Comparison of ENCODE assay signal across 8 cellular contexts in the genomic region with DNA sequence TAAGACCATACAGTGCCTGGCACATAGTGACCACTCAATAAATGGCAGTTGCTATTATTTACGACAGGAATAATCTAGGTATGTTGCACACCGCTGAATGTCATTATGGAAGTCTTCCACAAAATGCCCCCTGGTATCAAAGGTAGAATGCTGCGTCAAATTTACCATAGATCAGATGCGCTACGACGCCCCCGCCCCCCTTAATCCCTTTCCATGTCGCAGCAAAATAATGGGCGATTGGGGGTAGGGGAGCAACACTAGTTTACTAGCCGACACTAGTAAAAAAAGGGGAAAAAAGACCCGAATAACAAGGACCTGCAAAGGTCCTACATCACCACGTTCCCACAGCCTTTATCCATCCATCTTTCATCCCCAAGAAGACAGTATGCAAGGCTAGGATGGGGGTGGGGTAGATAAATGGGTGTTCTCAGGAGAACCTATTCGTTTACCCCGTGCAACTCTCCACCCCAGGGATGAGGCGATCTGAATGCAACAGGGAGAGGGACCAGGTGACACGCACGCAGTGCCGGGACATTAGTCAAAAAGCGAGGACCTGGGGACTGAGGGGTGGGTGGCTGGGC. TPM values are rescaled to one million over a fixed set of nuclear protein-coding genes. Genes with fewer than 3 reads are reported as not detected.
A peak's percentile ranks its signal among the peaks of the same experiment; 100 is the strongest.
DNase-seq lines count a peak whose midpoint lies in the region; ATAC-seq and TF ChIP-seq lines count a peak whose summit lies in the region.

No MANE protein-coding gene starts in this region.

- H2AFZ ChIP-seq in trophoblast cell (ENCODE audit: insufficient read depth, low read length, poor library complexity) = peak overlapping the region; percentile 20

- peak overlapping the region; percentile 20 for H4K12ac ChIP-seq in trophoblast cell (ENCODE audit: low read depth, low read length)

- POLR2A ChIA-PET in activated CD8-positive, alpha-beta T cell treated with anti-CD3 and anti-CD28 coated beads, Interleukin-2, amount 10 ng/mL, durations not matched to agents 7 days and 5 days (lab: Charles Lee) = interaction anchor here (0.6 to 2.2 kb wide), 7 partner anchors 9 to 273 kb away, joined by 3 to 10 read pairs (median 5); partner anchors contain the start of gene PPM1B

- H3K14ac ChIP-seq in trophoblast cell (ENCODE audit: low read length) = no peak overlapping the region

- 0 to 3% methylated on average over 14 to 17 of the region's 19 CpGs for WGBS in gastroesophageal sphincter (ENCODE audit: low coverage in 1 of 2), 2 donors
- WGBS in trophoblast cell (ENCODE audit: extremely low coverage, insufficient coverage, insufficient read length) = no CpG with 5 or more reads among the region's 19 CpGs

- H3K27ac ChIP-seq in gastroesophageal sphincter = peak overlapping the region; percentile 76 to 96 (median 90)
- H3K27ac ChIP-seq in trophoblast cell (ENCODE audit: low read depth, low read length) = peak overlapping the region; percentile 63

- H4K8ac ChIP-seq in trophoblast cell (ENCODE audit: low read depth, low read length) = peak overlapping the region; percentile 71

- no peaks in the 10 kb centered on the region for H3K27me3 Mint-ChIP-seq in activated CD8-positive, alpha-beta T cell treated with anti-CD3 and anti-CD28 coated beads, Interleukin-2, amount 10 ng/mL, durations not matched to agents 7 days and 5 days (ENCODE audit: low read depth)

- H3K9me3 Mint-ChIP-seq in activated CD8-positive, alpha-beta T cell treated with anti-CD3 and anti-CD28 coated beads, Interleukin-2, amount 10 ng/mL, durations not matched to agents 7 days and 5 days (ENCODE audit: insufficient read depth) = no peaks in the 10 kb centered on the region

- H3K4me2 ChIP-seq in trophoblast cell (ENCODE audit: low read length) = peak overlapping the region; percentile 78

- H3K27me3 ChIP-seq in gastroesophageal sphincter (no peaks in the 10 kb centered on the region), trophoblast cell (ENCODE audit: insufficient read depth, low read length) (no peaks in the 10 kb centered on the region)

- DNase-seq in NCI-H1092 (lab: John Stamatoyannopoulos, UW) = peak; percentile 16
- DNase-seq in NCI-H1092 treated with DMSO at 0.1 percent for 48 hours (lab: John Stamatoyannopoulos, UW) = no peak
- DNase-seq in activated CD8-positive, alpha-beta T cell treated with anti-CD3 and anti-CD28 coated beads, Interleukin-2, amount 10 ng/mL, durations not matched to agents 7 days and 5 days = peak; percentile 23
- no peak for DNase-seq in trophoblast cell
- DNase-seq in SKM-1 treated with dmso at 0.1 percent for 144 hours (lab: John Stamatoyannopoulos, UW; ENCODE audit: unreplicated experiment) = no peak

- H3K79me1 ChIP-seq in trophoblast cell (ENCODE audit: low read length) = peaks cover 10% of the 10 kb centered on the region

- TF ChIP-seq CTCF in gastroesophageal sphincter (IDR thresholded peaks at IDR 0.05) = no peak

- peak overlapping the region; percentile 100 for H3K27ac Mint-ChIP-seq in activated CD8-positive, alpha-beta T cell treated with anti-CD3 and anti-CD28 coated beads, Interleukin-2, amount 10 ng/mL, durations not matched to agents 7 days and 5 days

- no peak for TF ChIP-seq POLR2A in gastroesophageal sphincter (IDR thresholded peaks at IDR 0.05)

- H3K9ac ChIP-seq in trophoblast cell (ENCODE audit: low read length) = peak overlapping the region; percentile 24

- H3K79me2 ChIP-seq in trophoblast cell (ENCODE audit: control insufficient read depth, insufficient read depth, low read length, poor library complexity) = no peaks in the 10 kb centered on the region

- H3K9me3 ChIP-seq in gastroesophageal sphincter (no peaks in the 10 kb centered on the region), trophoblast cell (ENCODE audit: insufficient read depth, low read depth, low read length) (no peaks in the 10 kb centered on the region)

- peaks cover 32% of the 10 kb centered on the region for H3K4me1 Mint-ChIP-seq in activated CD8-positive, alpha-beta T cell treated with anti-CD3 and anti-CD28 coated beads, Interleukin-2, amount 10 ng/mL, durations not matched to agents 7 days and 5 days (ENCODE audit: low read depth)

- H3K4me1 ChIP-seq in gastroesophageal sphincter = peaks cover 2 to 46% (median 3%) of the 10 kb centered on the region in 3 donors
- peaks cover 0 to 2% of the 10 kb centered on the region in 2 experiments for H3K4me1 ChIP-seq in trophoblast cell (ENCODE audit: control insufficient read depth in 1 of 2, insufficient read depth in 2 of 2, low read length in 2 of 2)

- H3K4me3 ChIP-seq in gastroesophageal sphincter (peak overlapping the region; percentile 73 to 74), trophoblast cell (ENCODE audit: low read depth, low read length) (peak overlapping the region; percentile 85)

- H2BK5ac ChIP-seq in trophoblast cell (ENCODE audit: low read depth, low read length, poor library complexity) = no peak overlapping the region

- peak; percentile 5 for ATAC-seq in HG03565 (IDR thresholded peaks at IDR 0.05; ENCODE audit: unreplicated experiment)
- ATAC-seq in activated CD8-positive, alpha-beta T cell treated with anti-CD3 and anti-CD28 coated beads, Interleukin-2, amount 10 ng/mL, durations not matched to agents 7 days and 5 days = peak; percentile 16
- peak; percentile 1 for ATAC-seq in gastroesophageal sphincter
- no peak for ATAC-seq in HG03439 (IDR thresholded peaks at IDR 0.05; ENCODE audit: unreplicated experiment)

- H3K4ac ChIP-seq in trophoblast cell (ENCODE audit: low read depth, low read length) = peak overlapping the region; percentile 13

- no peak overlapping the region for H3K23ac ChIP-seq in trophoblast cell (ENCODE audit: low read length)

- peak overlapping the region; percentile 78 for H4K91ac ChIP-seq in trophoblast cell (ENCODE audit: low read depth, low read length)

- no peaks in the 10 kb centered on the region for H3K36me3 Mint-ChIP-seq in activated CD8-positive, alpha-beta T cell treated with anti-CD3 and anti-CD28 coated beads, Interleukin-2, amount 10 ng/mL, durations not matched to agents 7 days and 5 days (ENCODE audit: low read depth)

- CTCF ChIA-PET in activated CD8-positive, alpha-beta T cell treated with anti-CD3 and anti-CD28 coated beads, Interleukin-2, amount 10 ng/mL, durations not matched to agents 7 days and 5 days (lab: Charles Lee) = interaction anchor here (1.3 to 2.2 kb wide), 3 partner anchors 13 to 269 kb away, joined by 4 to 7 read pairs (median 6); no protein-coding TSS in a partner anchor

- peak overlapping the region; percentile 22 for H3K18ac ChIP-seq in trophoblast cell (ENCODE audit: low read length)

- no peak for TF ChIP-seq EP300 in gastroesophageal sphincter (IDR thresholded peaks at IDR 0.05)

- no peak overlapping the region for H2BK120ac ChIP-seq in trophoblast cell (ENCODE audit: insufficient read depth, low read length, poor library complexity)

- peak overlapping the region; percentile 91 for H3K4me3 Mint-ChIP-seq in activated CD8-positive, alpha-beta T cell treated with anti-CD3 and anti-CD28 coated beads, Interleukin-2, amount 10 ng/mL, durations not matched to agents 7 days and 5 days

- H2AK5ac ChIP-seq in trophoblast cell (ENCODE audit: low read length) = no peak overlapping the region

- no peaks in the 10 kb centered on the region for H3K36me3 ChIP-seq in gastroesophageal sphincter
- peaks cover 0 to 2% of the 10 kb centered on the region in 2 experiments for H3K36me3 ChIP-seq in trophoblast cell (ENCODE audit: control insufficient read depth in 1 of 2, insufficient read depth in 2 of 2, low read length in 2 of 2)

- no peak overlapping the region for H2BK12ac ChIP-seq in trophoblast cell (ENCODE audit: low read length)

RNA-seq across cellular contexts. Expression of gene PREPL, which starts 0.5 kb away (rescaled TPM):
- 10 to 100 TPM; 19.5 to 21.0 TPM for total RNA-seq in activated CD8-positive, alpha-beta T cell treated with anti-CD3 and anti-CD28 coated beads, Interleukin-2, amount 10 ng/mL, durations not matched to agents 7 days and 5 days
- total RNA-seq in gastroesophageal sphincter = 10 to 100 TPM; 38.4 to 63.7 (median 44.3) TPM
- 25.8 and 26.0 TPM in 2 replicates for polyA plus RNA-seq in trophoblast cell (2013)

RNA-seq across cellular contexts. Expression of gene CAMKMT, which starts 0.9 kb away (rescaled TPM):
- 10 to 100 TPM; 11.2 to 12.7 TPM for total RNA-seq in activated CD8-positive, alpha-beta T cell treated with anti-CD3 and anti-CD28 coated beads, Interleukin-2, amount 10 ng/mL, durations not matched to agents 7 days and 5 days
- 10 to 100 TPM in 2 of 4 donors, 1 to 10 TPM in 2; 4.2 to 19.5 (median 11.0) TPM for total RNA-seq in gastroesophageal sphincter
- polyA plus RNA-seq in trophoblast cell (2013) = 5.9 and 6.0 TPM in 2 replicates

Comparison
In these comparisons a context has a peak if more than half of its experiments do, and no peak if none do; other contexts are left out.
1. DNase-seq: peak in NCI-H1092 (single experiment) and activated CD8-positive, alpha-beta T cell treated with anti-CD3 and anti-CD28 coated beads, Interleukin-2, amount 10 ng/mL, durations not matched to agents 7 days and 5 days (single experiment); none in NCI-H1092 treated with DMSO at 0.1 percent for 48 hours (single experiment), trophoblast cell (0 of 2) and SKM-1 treated with dmso at 0.1 percent for 144 hours (single experiment).